ENCODE assay signal across 22 cellular contexts in the genomic region with DNA sequence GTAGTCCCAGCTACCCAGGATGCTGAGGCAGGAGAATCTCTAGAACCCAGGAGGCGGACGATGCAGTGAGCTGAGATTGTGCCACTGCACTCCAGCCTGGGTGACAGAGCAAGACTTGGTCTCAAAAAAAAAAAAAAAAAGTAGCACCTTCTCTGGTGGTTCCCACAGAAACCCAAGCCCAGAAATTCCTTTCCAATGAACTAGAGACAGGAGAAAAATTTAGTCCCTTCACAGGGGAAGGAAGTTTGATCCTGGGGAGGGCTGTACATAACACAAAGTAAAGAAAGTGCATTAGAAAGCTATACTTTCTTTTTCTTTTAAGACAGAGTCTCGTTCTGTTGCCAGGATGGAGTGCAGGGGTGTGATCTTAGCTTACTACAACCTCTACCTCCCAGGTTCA. TPM values are rescaled to one million over a fixed set of nuclear protein-coding genes. Genes with fewer than 3 reads are reported as not detected.
DNase-seq lines count a peak whose midpoint lies in the region; ATAC-seq, FAIRE-seq and TF ChIP-seq lines count a peak whose summit lies in the region.
"Had no signal": no experiment of that assay in that cellular context is flagged by ENCODE, and none has a peak within 500 bp of the region (broad histone marks: within the 10 kb centered on the region; RNA-seq: fewer than 3 reads in every experiment).

No MANE protein-coding gene starts in this region.

- H3K4me2 ChIP-seq in astrocyte (ENCODE audit: low read length) = no peak overlapping the region
- H3K4me2 ChIP-seq in skeletal muscle satellite cell (ENCODE audit: low read length) = no peak overlapping the region
- H3K4me2 ChIP-seq: BLaER1 had no signal

- peak; percentile 26 for DNase-seq in EL
- DNase-seq in HFFc6 = peak; percentile 75
- peak; percentile 29 for DNase-seq in astrocyte (ENCODE audit: low read depth)
- DNase-seq in foreskin fibroblast = no peak
- no peak for DNase-seq in right cardiac atrium
- DNase-seq: CD4-positive, CD25-positive, alpha-beta regulatory T cell; DMS153; GDM1; NCI-H1092 treated with DMSO at 0.1 percent for 48 hours; NCI-H1436 treated with DMSO at 0.1 percent for 48 hours; NCI-H1930; NCI-H2107; NCI-H524 treated with DMSO at 0.1 percent for 48 hours; NCI-H82; NK-92 treated with Interleukin-12 subunit alpha and Interleukin-12 subunit beta, amount 100 ng/mL, for 24 hours; PC-3; T-helper 2 cell had no signal

- no peaks in the 10 kb centered on the region for H4K20me1 ChIP-seq in astrocyte (ENCODE audit: insufficient read depth, low read length)
- H4K20me1 ChIP-seq: BLaER1 had no signal

- no peak overlapping the region for H2AFZ ChIP-seq in astrocyte (ENCODE audit: low read depth, low read length)

- H3K9me3 ChIP-seq in astrocyte (ENCODE audit: insufficient read depth, low read depth, low read length) = no peaks in the 10 kb centered on the region
- no peaks in the 10 kb centered on the region for H3K9me3 ChIP-seq in skeletal muscle satellite cell (replicated peaks; ENCODE audit: low read length)
- no peaks in the 10 kb centered on the region for H3K9me3 ChIP-seq in right cardiac atrium (ENCODE audit: control insufficient read depth, low read length)
- H3K9me3 ChIP-seq: BLaER1 had no signal

- H3K36me3 Mint-ChIP-seq in HFFc6 (ENCODE audit: low read depth) = peaks cover 53% of the 10 kb centered on the region
- H3K36me3 Mint-ChIP-seq in astrocyte (ENCODE audit: low read depth, unreplicated experiment) = peaks cover 46% of the 10 kb centered on the region

- H3K4me1 Mint-ChIP-seq in HFFc6 (ENCODE audit: low read depth) (peaks cover 89% of the 10 kb centered on the region), astrocyte (ENCODE audit: low read depth, unreplicated experiment) (peaks cover 31% of the 10 kb centered on the region)

- H3K27me3 ChIP-seq in astrocyte (ENCODE audit: insufficient read depth, low read length) (no peaks in the 10 kb centered on the region), skeletal muscle satellite cell (ENCODE audit: control insufficient read depth, insufficient read depth, low read length) (no peaks in the 10 kb centered on the region), right cardiac atrium (ENCODE audit: control insufficient read depth, insufficient read depth) (no peaks in the 10 kb centered on the region)
- H3K27me3 ChIP-seq: BLaER1 had no signal

- H3K4me3 Mint-ChIP-seq in HFFc6 (peak overlapping the region; percentile 38; the same call in 1 of the 2 replicates), astrocyte (ENCODE audit: unreplicated experiment) (no peak overlapping the region)
- H3K4me3 Mint-ChIP-seq: CD4-positive, CD25-positive, alpha-beta regulatory T cell had no signal

- H3K27ac ChIP-seq in astrocyte (ENCODE audit: low read depth, low read length) (no peak overlapping the region), right cardiac atrium (ENCODE audit: low read length) (no peak overlapping the region)
- H3K27ac ChIP-seq: BLaER1 had no signal

- H3K27ac Mint-ChIP-seq in HFFc6 = peak overlapping the region; percentile 95
- H3K27ac Mint-ChIP-seq in astrocyte (ENCODE audit: unreplicated experiment) = peak overlapping the region; percentile 42

- peaks cover 10% of the 10 kb centered on the region for H3K4me1 ChIP-seq in astrocyte (ENCODE audit: insufficient read depth, low read length)
- H3K4me1 ChIP-seq in skeletal muscle satellite cell (ENCODE audit: control insufficient read depth, insufficient read depth, low read length) = peaks cover 43% of the 10 kb centered on the region
- H3K4me1 ChIP-seq in right cardiac atrium (ENCODE audit: control insufficient read depth, insufficient read depth, low read length) = no peaks in the 10 kb centered on the region
- H3K4me1 ChIP-seq: BLaER1 had no signal

- H3K9me3 Mint-ChIP-seq in HFFc6 (no peaks in the 10 kb centered on the region), astrocyte (ENCODE audit: unreplicated experiment) (peaks cover 2% of the 10 kb centered on the region)
- H3K9me3 Mint-ChIP-seq: CD4-positive, CD25-positive, alpha-beta regulatory T cell had no signal

- H3K79me2 ChIP-seq in astrocyte (ENCODE audit: insufficient read depth, low read length) = no peaks in the 10 kb centered on the region

- TF ChIP-seq CTCF in HFFc6 (IDR thresholded peaks at IDR 0.05) (no peak), astrocyte (IDR thresholded peaks at IDR 0.05; ENCODE audit: insufficient read depth, low read depth, low read length) (no peak), foreskin fibroblast (IDR thresholded peaks at IDR 0.05; ENCODE audit: low read depth, low read length) (no peak)

- intact Hi-C loops in right cardiac atrium (cut with DNase I) = no loop called here

- peaks cover 5% of the 10 kb centered on the region for H3K36me3 ChIP-seq in astrocyte (ENCODE audit: insufficient read depth, low read length)
- H3K36me3 ChIP-seq in skeletal muscle satellite cell (ENCODE audit: insufficient read depth, low read length) = peaks cover 55% of the 10 kb centered on the region

- ATAC-seq in GM19395 (IDR thresholded peaks at IDR 0.05; ENCODE audit: unreplicated experiment) (no peak), right cardiac atrium (no peak)
- ATAC-seq: PC-3 had no signal

- no peaks in the 10 kb centered on the region; the same call in 1 of the 2 replicates for H3K27me3 Mint-ChIP-seq in HFFc6 (ENCODE audit: insufficient read depth)
- H3K27me3 Mint-ChIP-seq in astrocyte (ENCODE audit: low read depth, unreplicated experiment) = no peaks in the 10 kb centered on the region
- H3K27me3 Mint-ChIP-seq: CD4-positive, CD25-positive, alpha-beta regulatory T cell had no signal

- no peak for FAIRE-seq in astrocyte (lab: Jason Lieb, UNC)
- FAIRE-seq: GM12891, H54 had no signal

- 92% methylated on average over 3 of the region's 3 CpGs for WGBS in right cardiac atrium

- H3K4me3 ChIP-seq in astrocyte (ENCODE audit: insufficient read depth, low read depth, low read length) (no peak overlapping the region), skeletal muscle satellite cell (ENCODE audit: low read length) (no peak overlapping the region), foreskin fibroblast (ENCODE audit: low read depth in 1 of 2, low read length in 2 of 2) (no peak overlapping the region), right cardiac atrium (ENCODE audit: low read length) (no peak overlapping the region)
- H3K4me3 ChIP-seq: BLaER1 had no signal

- no peak overlapping the region for H3K9ac ChIP-seq in astrocyte (ENCODE audit: low read length)
- peak overlapping the region; percentile 28 for H3K9ac ChIP-seq in skeletal muscle satellite cell (ENCODE audit: low read depth, low read length)
- H3K9ac ChIP-seq: BLaER1 had no signal

RNA-seq across cellular contexts. Expression of a gene that starts 25.5 kb away (rescaled TPM):
- total RNA-seq in HFFc6 (2021; fragmentation: NEBNext Ultra II Directional; extraction: Animal tissue kit (Norgen Biotek cat#: 25700)) = not detected
- total RNA-seq in astrocyte (3.9 and 6.0 TPM in 2 replicates), right cardiac atrium (10 to 100 TPM in 1 of 4 donors, 1 to 10 TPM in 3; 5.2 to 13.4 (median 5.9) TPM)
- total RNA-seq in skeletal muscle satellite cell (2012; rRNA removed) = 0.66 TPM in 1 of 2 replicates, not detected in the other
- 43.0 TPM for polyA plus RNA-seq in right cardiac atrium
- total RNA-seq: CD4-positive, CD25-positive, alpha-beta regulatory T cell had no signal

RNA-seq across cellular contexts. Expression of a gene that starts 33.2 kb away (rescaled TPM):
- not detected for total RNA-seq in HFFc6 (2021; fragmentation: NEBNext Ultra II Directional; extraction: Animal tissue kit (Norgen Biotek cat#: 25700))
- total RNA-seq in astrocyte (not detected in 2 replicates), right cardiac atrium (under 1 TPM in 1 of 4 donors, not detected in 3; 0.72 TPM)
- 0.76 TPM in 1 of 2 replicates, not detected in the other for total RNA-seq in skeletal muscle satellite cell (2012; rRNA removed)
- not detected for polyA plus RNA-seq in right cardiac atrium
- total RNA-seq: CD4-positive, CD25-positive, alpha-beta regulatory T cell; PC-3 had no signal
- polyA plus RNA-seq: CD4-positive, CD25-positive, alpha-beta regulatory T cell had no signal

RNA-seq across cellular contexts. Expression of a gene that starts 39.8 kb away (rescaled TPM):
- not detected for total RNA-seq in HFFc6 (2021; fragmentation: NEBNext Ultra II Directional; extraction: Animal tissue kit (Norgen Biotek cat#: 25700))
- total RNA-seq in astrocyte (not detected in 2 replicates), right cardiac atrium (not detected)
- total RNA-seq in skeletal muscle satellite cell (2012; rRNA removed) = not detected in 2 replicates
- 0.05 TPM for polyA plus RNA-seq in right cardiac atrium
- total RNA-seq: CD4-positive, CD25-positive, alpha-beta regulatory T cell; PC-3 had no signal
- polyA plus RNA-seq: CD4-positive, CD25-positive, alpha-beta regulatory T cell had no signal

Comparison
In these comparisons a context has a peak if more than half of its experiments do, and no peak if none do; other contexts are left out.
1. DNase-seq: peak in EL (single experiment), HFFc6 (single experiment) and astrocyte (single experiment); none in foreskin fibroblast (0 of 2) and right cardiac atrium (0 of 3).